ENCODE assay signal across 9 cellular contexts in genomic region chr4:108849611-108850406, GRCh38.
DNase-seq lines count a peak whose midpoint lies in the region; ATAC-seq lines count a peak whose summit lies in the region.
"Had no signal": no experiment of that assay in that cellular context is flagged by ENCODE, and none has a peak within 500 bp of the region (broad histone marks: within the 10 kb centered on the region; RNA-seq: fewer than 3 reads in every experiment).

No MANE protein-coding gene starts in this region.

- DNase-seq in GM19240 (ENCODE audit: insufficient read length, low spot score) (peak; percentile 5), RPMI8226 (peak; percentile 68), kidney glomerular epithelial cell (lab: John Stamatoyannopoulos, UW) (peak; percentile 53), DMS 273 treated with DMSO at 0.1 percent for 48 hours (lab: John Stamatoyannopoulos, UW) (no peak), NCI-H510A (lab: John Stamatoyannopoulos, UW) (no peak), iPS-NIHi7 (ENCODE audit: extremely low spot score) (no peak)
- no peak for DNase-seq in stimulated activated CD4-positive, alpha-beta T cell treated with anti-CD3 and anti-CD28 coated beads, Interleukin-12 subunit alpha, Interleukin-12 subunit beta, amount 100 ng/mL, for 4 hours
- DNase-seq: activated B cell treated with CpG ODN at 0.5 μM for 24 hours had no signal

- peak; percentile 89 for ATAC-seq in HG02885 (IDR thresholded peaks at IDR 0.05; ENCODE audit: poor library complexity, unreplicated experiment)

Comparison
In these comparisons a context has a peak if more than half of its experiments do, and no peak if none do; other contexts are left out.
1. DNase-seq: peak in GM19240 (single experiment), RPMI8226 (single experiment) and kidney glomerular epithelial cell (single experiment); none in DMS 273 treated with DMSO at 0.1 percent for 48 hours (single experiment), NCI-H510A (single experiment), iPS-NIHi7 (single experiment) and stimulated activated CD4-positive, alpha-beta T cell treated with anti-CD3 and anti-CD28 coated beads, Interleukin-12 subunit alpha, Interleukin-12 subunit beta, amount 100 ng/mL, for 4 hours (single experiment).